In genomic region chr7:139702313-139702731, GRCh38 we compare ENCODE assay signal across 14 cellular contexts.
A peak's percentile ranks its signal among the peaks of the same experiment; 100 is the strongest.
DNase-seq lines count a peak whose midpoint lies in the region; ATAC-seq, FAIRE-seq and TF ChIP-seq lines count a peak whose summit lies in the region.
"Had no signal": no experiment of that assay in that cellular context is flagged by ENCODE, and none has a peak within 500 bp of the region (broad histone marks: within the 10 kb centered on the region; RNA-seq: fewer than 3 reads in every experiment).

No MANE protein-coding gene starts in this region.

- H3K27ac Mint-ChIP-seq in glutamatergic neuron (ENCODE audit: unreplicated experiment) = no peak overlapping the region

- in situ Hi-C loops in Panc1 (cut with HindIII; ENCODE audit: low pct_unique_long_range_greater_than_20kb, low sequenced_read_pairs) = no loop called here

- DNase-seq in Panc1 (ENCODE audit: low read depth, low spot score) (no peak), glutamatergic neuron (peak; percentile 40), pancreas (no peak), omental fat pad (ENCODE audit: low spot score) (no peak), SK-N-DZ (ENCODE audit: low spot score) (no peak)
- DNase-seq in activated T-cell treated with anti-CD3 and anti-CD28 coated beads, Interleukin-2, amount 50 U/mL, for 4 hours = no peak
- DNase-seq: activated T-cell treated with anti-CD3 and anti-CD28 coated beads, Interleukin-2, amount 50 U/mL, for 48 hours; NCI-H187 treated with DMSO at 0.1 percent for 48 hours; stimulated activated CD4-positive, alpha-beta T cell treated with anti-CD3 and anti-CD28 coated beads, Interleukin-12 subunit alpha, Interleukin-12 subunit beta, amount 100 ng/mL, for 4 hours; WERI-Rb-1 had no signal

- no TSS peak for BruUV-seq in Panc1 (replicated peaks; lab: Mats Ljungman, UMichigan)

- H3K4me3 ChIP-seq in Panc1 (ENCODE audit: low read depth in 2 of 2, low read length in 2 of 2) (no peak overlapping the region), pancreas (no peak overlapping the region)

- H3K9me3 ChIP-seq in Panc1 (ENCODE audit: control insufficient read depth, insufficient read depth, low read depth, low read length) (no peaks in the 10 kb centered on the region), pancreas (no peaks in the 10 kb centered on the region)

- H3K27ac ChIP-seq in Panc1 (ENCODE audit: low read length) = no peak overlapping the region
- H3K27ac ChIP-seq in pancreas = peak overlapping the region in 2 of 4 donors; percentile 30 to 33
- H3K27ac ChIP-seq: WERI-Rb-1 had no signal

- H3K4me3 Mint-ChIP-seq in glutamatergic neuron (ENCODE audit: unreplicated experiment) = no peak overlapping the region
- no peak overlapping the region for H3K4me3 Mint-ChIP-seq in activated T-cell treated with anti-CD3 and anti-CD28 coated beads, Interleukin-2, amount 50 U/mL, for 4 hours

- WGBS in pancreas, 2 donors = 25 to 26% methylated on average over 8 of the region's 8 CpGs

- CTCF ChIA-PET in Panc1 (lab: Charles Lee) = no interaction called here

- peaks cover 4% of the 10 kb centered on the region for H3K9me3 Mint-ChIP-seq in glutamatergic neuron (ENCODE audit: unreplicated experiment)
- H3K9me3 Mint-ChIP-seq in activated T-cell treated with anti-CD3 and anti-CD28 coated beads, Interleukin-2, amount 50 U/mL, for 4 hours = no peaks in the 10 kb centered on the region

- peak; percentile 6 for ATAC-seq in GM18873 (IDR thresholded peaks at IDR 0.05; ENCODE audit: low FRiP score, unreplicated experiment)
- 0 out of 2 replicates have a peak, but pooled peaks have one; percentile 12 for ATAC-seq in Panc1
- ATAC-seq in pancreas = peak in 3 of 4 donors; percentile 15 to 62 (median 52)
- no peak for ATAC-seq in activated T-cell treated with anti-CD3 and anti-CD28 coated beads, Interleukin-2, amount 50 U/mL, for 4 hours
- ATAC-seq in omental fat pad (ENCODE audit: low FRiP score) = no peak
- no peak for ATAC-seq in HG03095 (IDR thresholded peaks at IDR 0.05; ENCODE audit: unreplicated experiment)

- peaks cover 5% of the 10 kb centered on the region for H3K27me3 Mint-ChIP-seq in glutamatergic neuron (ENCODE audit: unreplicated experiment)
- H3K27me3 Mint-ChIP-seq in activated T-cell treated with anti-CD3 and anti-CD28 coated beads, Interleukin-2, amount 50 U/mL, for 4 hours (ENCODE audit: low read depth) = no peaks in the 10 kb centered on the region

- peaks cover 5% of the 10 kb centered on the region; the same call in 1 of the 2 replicates for H3K4me1 ChIP-seq in Panc1 (ENCODE audit: control insufficient read depth, insufficient read depth, low read length)
- peaks cover 5 to 16% (median 12%) of the 10 kb centered on the region in 3 donors for H3K4me1 ChIP-seq in pancreas

- no peak for FAIRE-seq in pancreas (lab: Jason Lieb, UNC)
- FAIRE-seq: GM12891, HTR-8/SVneo had no signal

- no peak for TF ChIP-seq CTCF in Panc1 (IDR thresholded peaks at IDR 0.05)
- no peak for TF ChIP-seq CTCF in glutamatergic neuron (IDR thresholded peaks at IDR 0.05; ENCODE audit: partially characterized antibody, unreplicated experiment)
- no peak for TF ChIP-seq CTCF in pancreas (IDR thresholded peaks at IDR 0.05)
- no peak for TF ChIP-seq CTCF in omental fat pad (IDR thresholded peaks at IDR 0.05)

- no peaks in the 10 kb centered on the region for H3K36me3 Mint-ChIP-seq in glutamatergic neuron (ENCODE audit: unreplicated experiment)
- peaks cover 27% of the 10 kb centered on the region for H3K36me3 Mint-ChIP-seq in activated T-cell treated with anti-CD3 and anti-CD28 coated beads, Interleukin-2, amount 50 U/mL, for 4 hours (ENCODE audit: insufficient read depth)

- peaks cover 17% of the 10 kb centered on the region for H3K4me1 Mint-ChIP-seq in glutamatergic neuron (ENCODE audit: low read depth, unreplicated experiment)
- H3K4me1 Mint-ChIP-seq in activated T-cell treated with anti-CD3 and anti-CD28 coated beads, Interleukin-2, amount 50 U/mL, for 4 hours (ENCODE audit: low read depth) = peaks cover 13% of the 10 kb centered on the region

- H3K36me3 ChIP-seq in Panc1 (ENCODE audit: control insufficient read depth, insufficient read depth, low read length) (no peaks in the 10 kb centered on the region), pancreas (no peaks in the 10 kb centered on the region)

- intact Hi-C loops in Panc1 (cut with micrococcal nuclease; ENCODE audit: unreplicated experiment) (no loop called here), pancreas (cut with DNase I) (no loop called here)

- H3K27me3 ChIP-seq in Panc1 (ENCODE audit: control insufficient read depth, insufficient read depth, low read length) (no peaks in the 10 kb centered on the region), pancreas (no peaks in the 10 kb centered on the region)

- POLR2A ChIA-PET in Panc1 (lab: Charles Lee) = no interaction called here

Comparison
In these comparisons a context has a peak if more than half of its experiments do, and no peak if none do; other contexts are left out.
1. ATAC-seq: peak in GM18873 (single experiment), Panc1 (single experiment) and pancreas (3 of 4); none in activated T-cell treated with anti-CD3 and anti-CD28 coated beads, Interleukin-2, amount 50 U/mL, for 4 hours (0 of 2), omental fat pad (single experiment) and HG03095 (single experiment).